Comparison of ENCODE assay signal across 1 cellular context in the genomic region with DNA sequence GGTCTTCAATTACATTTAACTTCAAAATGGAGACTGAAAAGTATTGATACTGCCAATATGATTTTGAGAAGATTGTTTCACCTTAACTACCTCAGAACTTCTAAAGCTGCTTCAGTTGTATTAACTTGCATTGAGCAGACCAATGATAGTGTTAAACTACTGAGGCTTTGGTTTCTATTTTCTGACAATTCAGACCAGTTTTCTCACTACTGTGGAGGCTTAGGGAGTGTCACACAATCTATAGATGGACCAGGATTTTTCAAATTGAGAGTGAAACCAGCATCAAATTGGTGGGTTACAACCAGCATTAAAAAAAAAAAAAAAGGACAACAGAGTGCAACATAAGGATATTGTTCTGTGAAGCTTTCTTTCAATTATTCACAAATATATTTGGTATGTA.
TF ChIP-seq lines count a peak whose summit lies in the region.

No MANE protein-coding gene starts in this region.

TF ChIP-seq in GM12878, 131 proteins besides CTCF, POLR2A, EP300 and RAD21:
- TF ChIP-seq ZNF592 (IDR thresholded peaks at IDR 0.05) (no peak), RUNX3 (IDR thresholded peaks at IDR 0.05; ENCODE audit: low read length) (peak; percentile 21; the same call in 1 of the 2 replicates), JUNB (IDR thresholded peaks at IDR 0.05) (peak; percentile 37)
TF ChIP-seq in GM12878: peak in this region for 2.
